8 cellular contexts compared by ENCODE assay signal in the genomic region with DNA sequence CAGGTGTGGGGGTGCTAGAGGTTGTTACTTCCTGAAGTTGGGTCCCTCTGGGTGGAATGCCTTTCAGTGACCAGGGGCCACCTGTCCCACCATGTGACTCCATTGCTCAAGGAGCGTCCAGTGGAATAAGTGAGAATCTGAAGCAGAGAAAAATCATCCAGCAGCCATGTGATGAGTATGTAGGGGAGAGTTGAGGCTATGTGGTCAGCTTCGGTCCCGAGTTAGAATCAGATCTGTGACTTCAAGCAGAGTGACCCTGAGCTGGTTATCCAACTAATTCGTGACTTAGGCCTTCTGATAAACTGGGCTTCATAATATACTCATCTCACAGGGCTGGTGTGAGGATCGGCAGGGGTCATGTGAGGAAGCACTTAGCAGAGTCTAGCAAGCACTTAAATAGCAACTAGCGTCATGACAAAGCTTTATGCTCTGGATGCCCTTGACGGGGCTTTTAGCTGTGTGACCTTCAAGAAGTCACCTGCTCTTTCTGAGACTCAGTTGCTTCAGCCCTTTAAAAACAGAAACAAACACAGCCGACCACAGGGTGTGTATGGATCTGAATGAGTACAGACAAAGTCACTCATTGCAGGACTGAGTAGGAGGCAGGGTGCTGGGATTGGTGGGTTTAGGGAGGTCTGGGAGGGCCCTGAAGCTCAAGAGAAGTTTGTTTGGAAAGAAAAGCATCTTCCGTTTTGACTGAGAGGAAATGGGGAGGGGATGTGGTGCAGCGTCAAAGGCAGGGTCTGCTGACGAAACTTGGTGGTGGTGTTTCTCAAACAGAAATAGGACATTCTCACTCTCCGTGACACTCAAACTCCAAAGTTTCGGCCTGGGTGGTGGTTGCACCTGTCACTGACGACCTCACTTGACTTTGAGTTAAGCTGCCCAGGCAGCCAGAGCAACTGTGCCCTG.
DNase-seq lines count a peak whose midpoint lies in the region; ATAC-seq and TF ChIP-seq lines count a peak whose summit lies in the region.

No MANE protein-coding gene starts in this region.

- H3K36me3 Mint-ChIP-seq in T-helper 1 cell treated with Interleukin-12 subunit alpha and Interleukin-12 subunit beta and Interleukin-4 antibody, amounts not matched to agents 30 μg/mL and 1 μg/mL, for 36 hours (ENCODE audit: low read depth): no peaks in the 10 kb centered on the region
- H3K36me3 Mint-ChIP-seq in Calu3 (ENCODE audit: insufficient read depth, unreplicated experiment): no peaks in the 10 kb centered on the region

- no peaks in the 10 kb centered on the region for H3K36me3 ChIP-seq in esophagus squamous epithelium

- H3K27ac ChIP-seq in esophagus squamous epithelium: peak overlapping the region in 1 of 4 donors; percentile 73

- intact Hi-C loops in Calu3 (cut with micrococcal nuclease; ENCODE audit: unreplicated experiment) (no loop called here), esophagus squamous epithelium (cut with DNase I) (no loop called here)

- CTCF ChIA-PET in Calu3 (lab: Charles Lee): no interaction called here

- H3K4me3 Mint-ChIP-seq in T-helper 1 cell treated with Interleukin-12 subunit alpha and Interleukin-12 subunit beta and Interleukin-4 antibody, amounts not matched to agents 30 μg/mL and 1 μg/mL, for 36 hours: peak overlapping the region; percentile 63
- no peak overlapping the region for H3K4me3 Mint-ChIP-seq in Calu3 (ENCODE audit: low read depth, unreplicated experiment)

- peak in 1 of 4 donors; percentile 46 for TF ChIP-seq POLR2A in esophagus squamous epithelium (IDR thresholded peaks at IDR 0.05)

- DNase-seq in central memory CD4-positive, alpha-beta T cell: peak; percentile 90
- DNase-seq in stimulated activated CD8-positive, alpha-beta memory T cell treated with anti-CD3 and anti-CD28 coated beads, Interleukin-2, amount 100 ng/mL, for 48 hours (ENCODE audit: low read depth in 2 of 2): peak; percentile 45 to 71
- DNase-seq in Calu3 (no peak), esophagus squamous epithelium (lab: John Stamatoyannopoulos, UW) (no peak), HuH-7 (ENCODE audit: low spot score) (no peak)

- no peaks in the 10 kb centered on the region for H3K9me3 ChIP-seq in esophagus squamous epithelium

- H3K4me3 ChIP-seq in esophagus squamous epithelium: no peak overlapping the region

- peak; percentile 70 for ATAC-seq in GM18867 (IDR thresholded peaks at IDR 0.05; ENCODE audit: unreplicated experiment)
- ATAC-seq in HG02981 (IDR thresholded peaks at IDR 0.05; ENCODE audit: unreplicated experiment): peak; percentile 72

- BruUV-seq in Calu3 (replicated peaks; lab: Mats Ljungman, UMichigan): no TSS peak

- no peaks in the 10 kb centered on the region for H3K27me3 ChIP-seq in esophagus squamous epithelium

- H3K4me1 Mint-ChIP-seq in T-helper 1 cell treated with Interleukin-12 subunit alpha and Interleukin-12 subunit beta and Interleukin-4 antibody, amounts not matched to agents 30 μg/mL and 1 μg/mL, for 36 hours (ENCODE audit: low read depth): peaks cover 57% of the 10 kb centered on the region
- no peaks in the 10 kb centered on the region for H3K4me1 Mint-ChIP-seq in Calu3 (ENCODE audit: low read depth, unreplicated experiment)

- no peak for TF ChIP-seq CTCF in Calu3 (IDR thresholded peaks at IDR 0.05; ENCODE audit: unreplicated experiment)
- TF ChIP-seq CTCF in esophagus squamous epithelium (IDR thresholded peaks at IDR 0.05): no peak

- H3K27ac Mint-ChIP-seq in T-helper 1 cell treated with Interleukin-12 subunit alpha and Interleukin-12 subunit beta and Interleukin-4 antibody, amounts not matched to agents 30 μg/mL and 1 μg/mL, for 36 hours: peak overlapping the region; percentile 87
- no peak overlapping the region for H3K27ac Mint-ChIP-seq in Calu3 (ENCODE audit: unreplicated experiment)

- peaks cover 0 to 21% (median under 1%) of the 10 kb centered on the region in 3 donors for H3K4me1 ChIP-seq in esophagus squamous epithelium

- no peaks in the 10 kb centered on the region for H3K27me3 Mint-ChIP-seq in T-helper 1 cell treated with Interleukin-12 subunit alpha and Interleukin-12 subunit beta and Interleukin-4 antibody, amounts not matched to agents 30 μg/mL and 1 μg/mL, for 36 hours (ENCODE audit: low read depth)
- H3K27me3 Mint-ChIP-seq in Calu3 (ENCODE audit: unreplicated experiment): no peaks in the 10 kb centered on the region

- no peaks in the 10 kb centered on the region for H3K9me3 Mint-ChIP-seq in T-helper 1 cell treated with Interleukin-12 subunit alpha and Interleukin-12 subunit beta and Interleukin-4 antibody, amounts not matched to agents 30 μg/mL and 1 μg/mL, for 36 hours
- no peaks in the 10 kb centered on the region for H3K9me3 Mint-ChIP-seq in Calu3 (ENCODE audit: low read depth, unreplicated experiment)

- 67 to 73% methylated on average over 13 to 14 of the region's 14 CpGs for whole genome bisulfite sequencing in esophagus squamous epithelium, 2 donors

Comparison
In these comparisons a context has a peak if more than half of its experiments do, and no peak if none do; other contexts are left out.
1. DNase-seq: peak in central memory CD4-positive, alpha-beta T cell (single experiment) and stimulated activated CD8-positive, alpha-beta memory T cell treated with anti-CD3 and anti-CD28 coated beads, Interleukin-2, amount 100 ng/mL, for 48 hours (2 of 2); none in Calu3 (single experiment), esophagus squamous epithelium (single experiment) and HuH-7 (single experiment).